In genomic region chr2:11738589-11739436, GRCh38 we compare ENCODE assay signal across 8 cellular contexts. TPM values are rescaled to one million over a fixed set of nuclear protein-coding genes. Genes with fewer than 3 reads are reported as not detected.
DNase-seq lines count a peak whose midpoint lies in the region; ATAC-seq and TF ChIP-seq lines count a peak whose summit lies in the region.

No MANE protein-coding gene starts in this region.

- ATAC-seq in GM19463 (IDR thresholded peaks at IDR 0.05; ENCODE audit: unreplicated experiment) (peak; percentile 66), heart right ventricle (peak; percentile 79 to 93 (median 91)), gastrocnemius medialis (peak; percentile 93 to 94), HG03521 (IDR thresholded peaks at IDR 0.05; ENCODE audit: unreplicated experiment) (no peak)
- peak; percentile 82 for ATAC-seq in activated CD8-positive, alpha-beta T cell treated with anti-CD3 and anti-CD28 coated beads for 36 hours

- peak; percentile 46 for DNase-seq in D341Med (ENCODE audit: low spot score)
- DNase-seq in MM.1S: peak; percentile 56
- peak; percentile 50 for DNase-seq in activated CD8-positive, alpha-beta T cell treated with anti-CD3 and anti-CD28 coated beads for 36 hours
- peak; percentile 56 to 64 for DNase-seq in heart right ventricle
- DNase-seq in gastrocnemius medialis: peak; percentile 96 to 99
- no peak for DNase-seq in putamen (ENCODE audit: low spot score)

- 0 out of 2 replicates have a peak, but pooled peaks cover 6% of the 10 kb centered on the region for H3K79me2 ChIP-seq in MM.1S (ENCODE audit: low read length)

- no peak overlapping the region for H3K27ac Mint-ChIP-seq in activated CD8-positive, alpha-beta T cell treated with anti-CD3 and anti-CD28 coated beads for 36 hours

- WGBS in heart right ventricle, 2 donors: 53 to 56% methylated on average over 8 of the region's 8 CpGs

- H2AFZ ChIP-seq in MM.1S (ENCODE audit: low read length): no peak overlapping the region

- no peaks in the 10 kb centered on the region for H3K36me3 Mint-ChIP-seq in activated CD8-positive, alpha-beta T cell treated with anti-CD3 and anti-CD28 coated beads for 36 hours (ENCODE audit: low read depth)

- peak; percentile 75 for TF ChIP-seq CTCF in MM.1S (IDR thresholded peaks at IDR 0.05; ENCODE audit: low read length)
- TF ChIP-seq CTCF in activated CD8-positive, alpha-beta T cell treated with anti-CD3 and anti-CD28 coated beads for 36 hours (IDR thresholded peaks at IDR 0.05): no peak
- TF ChIP-seq CTCF in heart right ventricle (IDR thresholded peaks at IDR 0.05): peak in 7 of 9 donors; percentile 42 to 65 (median 58)
- peak; percentile 34 to 60 (median 55) for TF ChIP-seq CTCF in gastrocnemius medialis (IDR thresholded peaks at IDR 0.05 in 4 of 5, conservative IDR thresholded peaks at IDR 0.05 in 1 of 5)

- H3F3A ChIP-seq in MM.1S (ENCODE audit: insufficient read depth, low read length): peaks cover 8% of the 10 kb centered on the region; the same call in 1 of the 2 replicates

- no peak overlapping the region for H3K9ac ChIP-seq in MM.1S (ENCODE audit: low read length)

- H3K9me2 ChIP-seq in MM.1S (replicated peaks; ENCODE audit: insufficient read depth, low read length): no peaks in the 10 kb centered on the region

- peak in 1 of 2 donors; percentile 37 for TF ChIP-seq POLR2A in gastrocnemius medialis (IDR thresholded peaks at IDR 0.05)

- peaks cover 8% of the 10 kb centered on the region for H3K4me1 ChIP-seq in MM.1S (ENCODE audit: low read length)
- peaks cover 0 to 17% (median 9%) of the 10 kb centered on the region in 9 donors for H3K4me1 ChIP-seq in heart right ventricle
- H3K4me1 ChIP-seq in gastrocnemius medialis: peaks cover 17 to 23% of the 10 kb centered on the region in 2 donors

- H3K4me2 ChIP-seq in MM.1S (ENCODE audit: low read depth, low read length): no peak overlapping the region

- H4K20me1 ChIP-seq in MM.1S (ENCODE audit: insufficient read depth, low read length): no peaks in the 10 kb centered on the region

- no peaks in the 10 kb centered on the region for H3K9me3 Mint-ChIP-seq in activated CD8-positive, alpha-beta T cell treated with anti-CD3 and anti-CD28 coated beads for 36 hours

- no peak overlapping the region for H3K4me3 Mint-ChIP-seq in activated CD8-positive, alpha-beta T cell treated with anti-CD3 and anti-CD28 coated beads for 36 hours

- H3K27ac ChIP-seq in MM.1S (ENCODE audit: low read length) (no peak overlapping the region), heart right ventricle (peak overlapping the region in 2 of 10 donors; percentile 40 to 41), gastrocnemius medialis (peak overlapping the region; percentile 85 to 90 (median 88))

- intact Hi-C loops in activated CD8-positive, alpha-beta T cell treated with anti-CD3 and anti-CD28 coated beads for 36 hours (cut with micrococcal nuclease): no loop called here
- intact Hi-C loops in heart right ventricle (cut with DNase I) (loop anchor here in 7 of 10 donors (1.0 to 5.0 kb wide), 4 partner anchors 36 to 40 kb away; no protein-coding TSS in a partner anchor), gastrocnemius medialis (cut with DNase I; ENCODE audit: low total_unique reads) (loop anchor here (1.0 to 2.0 kb wide), 3 partner anchors 14 to 41 kb away; no protein-coding TSS in a partner anchor)

- H3K36me3 ChIP-seq in MM.1S (replicated peaks; ENCODE audit: insufficient read depth, low read length): no peaks in the 10 kb centered on the region
- H3K36me3 ChIP-seq in heart right ventricle: no peaks in the 10 kb centered on the region
- no peaks in the 10 kb centered on the region for H3K36me3 ChIP-seq in gastrocnemius medialis

- H3K27me3 ChIP-seq in MM.1S (replicated peaks; ENCODE audit: insufficient read depth, low read length): no peaks in the 10 kb centered on the region
- H3K27me3 ChIP-seq in heart right ventricle: peaks cover 0 to 18% (median under 1%) of the 10 kb centered on the region in 7 donors
- H3K27me3 ChIP-seq in gastrocnemius medialis: no peaks in the 10 kb centered on the region

- POLR2A ChIA-PET in activated CD8-positive, alpha-beta T cell treated with anti-CD3 and anti-CD28 coated beads for 36 hours (lab: Charles Lee): interaction anchor here (0.5 to 1.0 kb wide), 2 partner anchors 36 to 279 kb away, joined by 3 read pairs; no protein-coding TSS in a partner anchor

- H3K9me3 ChIP-seq in MM.1S (replicated peaks; ENCODE audit: insufficient read depth, low read length): no peaks in the 10 kb centered on the region
- no peaks in the 10 kb centered on the region for H3K9me3 ChIP-seq in heart right ventricle
- H3K9me3 ChIP-seq in gastrocnemius medialis: no peaks in the 10 kb centered on the region

- no peak overlapping the region for H3K4me3 ChIP-seq in MM.1S (ENCODE audit: low read length)
- no peak overlapping the region for H3K4me3 ChIP-seq in heart right ventricle
- no peak overlapping the region for H3K4me3 ChIP-seq in gastrocnemius medialis

- peaks cover 10% of the 10 kb centered on the region for H3K4me1 Mint-ChIP-seq in activated CD8-positive, alpha-beta T cell treated with anti-CD3 and anti-CD28 coated beads for 36 hours (ENCODE audit: low read depth)

- CTCF ChIA-PET in activated CD8-positive, alpha-beta T cell treated with anti-CD3 and anti-CD28 coated beads for 36 hours (lab: Charles Lee): interaction anchor here (0.9 to 14.1 kb wide), 9 partner anchors 9 to 46 kb away, joined by 4 to 282 read pairs (median 5); no protein-coding TSS in a partner anchor

- in situ Hi-C loops in gastrocnemius medialis (cut with MboI; ENCODE audit: low sequenced_read_pairs in 4 of 4): no loop called here

- H3K27me3 Mint-ChIP-seq in activated CD8-positive, alpha-beta T cell treated with anti-CD3 and anti-CD28 coated beads for 36 hours: no peaks in the 10 kb centered on the region

RNA-seq across cellular contexts. Expression of gene LPIN1, which starts 7.6 kb away (rescaled TPM):
- total RNA-seq in activated CD8-positive, alpha-beta T cell treated with anti-CD3 and anti-CD28 coated beads for 36 hours: 10 to 100 TPM; 31.9 to 36.5 TPM
- total RNA-seq in heart right ventricle (10 to 100 TPM; 28.0 to 61.0 (median 34.9) TPM), gastrocnemius medialis (100 to 1,000 TPM; 292 to 606 (median 472) TPM)
- polyA plus RNA-seq in heart right ventricle: 10 to 100 TPM; 18.9 to 26.9 TPM

Comparison
In these comparisons a context has a peak if more than half of its experiments do, and no peak if none do; other contexts are left out.
1. RNA of gene LPIN1, which starts 7.6 kb away (total RNA-seq): 292 to 606 TPM in gastrocnemius medialis; 31.9 to 36.5 TPM in activated CD8-positive, alpha-beta T cell treated with anti-CD3 and anti-CD28 coated beads for 36 hours and 28.0 to 61.0 TPM in heart right ventricle; every median in the first group is over 4 times any median in the second.